ENCODE assay signal across 12 cellular contexts in genomic region chr22:21940521-21940920, GRCh38. TPM values are rescaled to one million over a fixed set of nuclear protein-coding genes. Genes with fewer than 3 reads are reported as not detected.
DNase-seq lines count a peak whose midpoint lies in the region; ATAC-seq and TF ChIP-seq lines count a peak whose summit lies in the region.
"Had no signal": no experiment of that assay in that cellular context is flagged by ENCODE, and none has a peak within 500 bp of the region (broad histone marks: within the 10 kb centered on the region; RNA-seq: fewer than 3 reads in every experiment).

No MANE protein-coding gene starts in this region.

- intact Hi-C loops in colonic mucosa (cut with DNase I) = no loop called here

- H3K27me3 ChIP-seq in colonic mucosa (no peaks in the 10 kb centered on the region), neutrophil (no peaks in the 10 kb centered on the region)
- H3K27me3 ChIP-seq: body of pancreas had no signal

- peak overlapping the region; percentile 95 for H3K27ac ChIP-seq in colonic mucosa
- H3K27ac ChIP-seq in neutrophil = peak overlapping the region; percentile 98

- H3K9ac ChIP-seq in colonic mucosa (ENCODE audit: low read depth in 2 of 2, low read length in 2 of 2) = no peak overlapping the region

- no peaks in the 10 kb centered on the region for H3K36me3 ChIP-seq in colonic mucosa
- peaks cover 76% of the 10 kb centered on the region for H3K36me3 ChIP-seq in neutrophil

- no peak overlapping the region for H3K4me3 ChIP-seq in colonic mucosa
- H3K4me3 ChIP-seq in neutrophil (ENCODE audit: low read depth in 1 of 2, low read length in 1 of 2) = peak overlapping the region; percentile 61 to 72
- H3K4me3 ChIP-seq: body of pancreas had no signal

- DNase-seq in Ammon's horn (ENCODE audit: low spot score) (peak; percentile 58), Kasumi-1 (lab: John Stamatoyannopoulos, UW) (peak; percentile 86 to 89), colonic mucosa (no peak), NCI-H226 (no peak), NCI-H748 treated with DMSO at 0.1 percent for 48 hours (lab: John Stamatoyannopoulos, UW) (no peak), germinal center (ENCODE audit: low spot score) (no peak)
- DNase-seq: kidney glomerular epithelial cell, NCI-H1436 treated with DMSO at 0.1 percent for 48 hours, T-helper 2 cell had no signal

- TF ChIP-seq CTCF in colonic mucosa (IDR thresholded peaks at IDR 0.05) = no peak
- TF ChIP-seq CTCF in neutrophil (IDR thresholded peaks at IDR 0.05) = no peak

- peaks cover 18% of the 10 kb centered on the region for H3K4me1 ChIP-seq in colonic mucosa
- H3K4me1 ChIP-seq in neutrophil (ENCODE audit: control insufficient read depth in 1 of 2, insufficient read depth in 1 of 2, low read depth in 1 of 2, low read length in 1 of 2) = peaks cover 87 to 92% of the 10 kb centered on the region in 2 experiments

- no peak for ATAC-seq in GM18502 (IDR thresholded peaks at IDR 0.05; ENCODE audit: poor library complexity, unreplicated experiment)
- ATAC-seq: body of pancreas had no signal

- H3K9me3 ChIP-seq in colonic mucosa = no peaks in the 10 kb centered on the region
- no peaks in the 10 kb centered on the region for H3K9me3 ChIP-seq in neutrophil
- H3K9me3 ChIP-seq: body of pancreas had no signal

RNA-seq across cellular contexts. Expression of gene PPM1F, which starts 12.1 kb away (rescaled TPM):
- 10 to 100 TPM in 1 of 2 donors, 1 to 10 TPM in 1; 9.5 to 15.3 TPM for total RNA-seq in colonic mucosa

RNA-seq across cellular contexts. Expression of gene TOP3B, which starts 42.1 kb away (rescaled TPM):
- total RNA-seq in colonic mucosa = 10 to 100 TPM; 20.1 to 37.4 TPM

Comparison
In these comparisons a context has a peak if more than half of its experiments do, and no peak if none do; other contexts are left out.
1. DNase-seq: peak in Ammon's horn (single experiment) and Kasumi-1 (2 of 2); none in colonic mucosa (single experiment), NCI-H226 (single experiment), NCI-H748 treated with DMSO at 0.1 percent for 48 hours (single experiment) and germinal center (single experiment).